In the genomic region with DNA sequence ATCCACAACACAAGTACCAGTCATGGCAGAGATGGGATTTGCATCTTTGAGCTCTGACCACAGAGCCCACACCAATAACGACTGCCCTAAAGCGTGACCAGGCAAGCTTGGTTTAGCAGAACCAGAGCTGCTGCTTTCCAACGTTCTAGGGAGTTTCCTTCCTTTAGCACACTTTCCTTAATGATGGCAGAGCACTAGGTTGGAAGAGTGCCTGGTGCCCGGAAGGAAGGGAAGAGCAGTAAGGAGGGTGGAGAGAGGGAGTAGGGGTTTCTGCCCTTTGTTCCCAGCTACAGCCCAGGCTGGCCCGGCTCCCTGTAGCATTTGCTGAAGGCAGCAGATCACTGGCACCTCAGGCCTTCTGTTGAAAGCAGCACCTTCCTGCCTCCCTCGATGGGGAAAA, we compare ENCODE assay signal across 23 cellular contexts. TPM values are rescaled to one million over a fixed set of nuclear protein-coding genes. Genes with fewer than 3 reads are reported as not detected.
DNase-seq lines count a peak whose midpoint lies in the region; ATAC-seq and TF ChIP-seq lines count a peak whose summit lies in the region.
"Had no signal": no experiment of that assay in that cellular context is flagged by ENCODE, and none has a peak within 500 bp of the region (broad histone marks: within the 10 kb centered on the region; RNA-seq: fewer than 3 reads in every experiment).

No MANE protein-coding gene starts in this region.

- no peak for TF ChIP-seq CTCF in mucosa of descending colon (IDR thresholded peaks at IDR 0.05)

- peak; percentile 25 for DNase-seq in HT-29 (ENCODE audit: low spot score)
- DNase-seq in RPMI7951 (ENCODE audit: low read depth) = peak; percentile 62
- peak; percentile 68 to 71 (median 70) for DNase-seq in mucosa of descending colon
- DNase-seq in H7 = no peak
- DNase-seq in NCI-H510A treated with DMSO at 0.1 percent for 48 hours (lab: John Stamatoyannopoulos, UW) = no peak
- no peak for DNase-seq in inferior parietal cortex (ENCODE audit: extremely low spot score)
- DNase-seq: activated B cell treated with CpG ODN at 0.5 μM for 24 hours; activated CD4-positive, alpha-beta T cell treated with anti-CD3 and anti-CD28 coated beads, Interleukin-2, amount 50 U/mL, for 1 hour; activated naive CD4-positive, alpha-beta T cell treated with anti-CD3 and anti-CD28 coated beads for 36 hours; activated T-cell treated with anti-CD3 and anti-CD28 coated beads, Interleukin-2, amount 50 U/mL, for 72 hours; cerebellar nuclear complex; dorsolateral prefrontal cortex; natural killer cell; NCI-H1417; NCI-H2029 treated with DMSO at 0.1 percent for 48 hours; nucleus accumbens; stimulated activated CD4-positive, alpha-beta T cell treated with anti-CD3 and anti-CD28 coated beads, Interleukin-4, amount 100 ng/mL, for 24 hours; T-helper 1 cell; trophoblast cell had no signal

- H3K36me3 ChIP-seq in mucosa of descending colon (ENCODE audit: low read depth) (no peaks in the 10 kb centered on the region), H7 (replicated peaks; ENCODE audit: control insufficient read depth, insufficient read depth, low read length) (no peaks in the 10 kb centered on the region)
- H3K36me3 ChIP-seq: gastroesophageal sphincter, prostate gland had no signal

- H3K4me1 ChIP-seq in mucosa of descending colon (ENCODE audit: low read depth) = peaks cover 6% of the 10 kb centered on the region

- peak; percentile 71 for ATAC-seq in esophagus mucosa
- peak; percentile 80 for ATAC-seq in mucosa of descending colon
- ATAC-seq: activated T-cell treated with anti-CD3 and anti-CD28 coated beads, Interleukin-2, amount 50 U/mL, for 72 hours; gastroesophageal sphincter; GM12878; natural killer cell had no signal

- H3K4me3 ChIP-seq in mucosa of descending colon (no peak overlapping the region), H7 (ENCODE audit: insufficient read depth, low read depth, low read length) (no peak overlapping the region)
- H3K4me3 ChIP-seq: dorsolateral prefrontal cortex, gastroesophageal sphincter, GM12878, prostate gland had no signal

- intact Hi-C loops in mucosa of descending colon (cut with DNase I, micrococcal nuclease) = loop anchor here in 1 of 2 donors (10.0 kb wide), 2 partner anchors 168 to 198 kb away; no protein-coding TSS in a partner anchor

- no peaks in the 10 kb centered on the region for H3K9me3 ChIP-seq in mucosa of descending colon
- H3K9me3 ChIP-seq: gastroesophageal sphincter, prostate gland had no signal

- H3K27me3 ChIP-seq in H7 (ENCODE audit: control insufficient read depth, insufficient read depth, low read length) = peaks cover 16% of the 10 kb centered on the region
- H3K27me3 ChIP-seq: dorsolateral prefrontal cortex, gastroesophageal sphincter had no signal

RNA-seq across cellular contexts. Expression of a gene that starts 6.1 kb away (rescaled TPM):
- total RNA-seq in HT-29 (2014; rRNA removed; shearing (Covaris generic)) = 8.1 and 16.0 TPM in 2 replicates
- 9.6 and 11.8 TPM in 2 replicates for total RNA-seq in RPMI7951 (2014; rRNA removed; shearing (Covaris generic))
- total RNA-seq in esophagus mucosa (23.8 TPM), mucosa of descending colon (10 to 100 TPM; 13.7 to 27.8 (median 15.3) TPM)
- total RNA-seq in H7 (2014; rRNA removed; shearing (Covaris generic)) = 3.3 and 4.5 TPM in 2 replicates
- total RNA-seq: GM12878 had no signal

RNA-seq across cellular contexts. Expression of a gene that starts 13.6 kb away (rescaled TPM):
- total RNA-seq in HT-29 (2014; rRNA removed; shearing (Covaris generic)) = 12.5 and 13.9 TPM in 2 replicates
- total RNA-seq in RPMI7951 (2014; rRNA removed; shearing (Covaris generic)) = 7.2 and 9.3 TPM in 2 replicates
- 14.8 TPM for total RNA-seq in esophagus mucosa
- total RNA-seq in mucosa of descending colon = 10 to 100 TPM in 1 of 3 donors, 1 to 10 TPM in 2; 8.4 to 13.5 (median 8.7) TPM
- 23.3 and 24.2 TPM in 2 replicates for total RNA-seq in H7 (2014; rRNA removed; shearing (Covaris generic))

Comparison
In these comparisons a context has a peak if more than half of its experiments do, and no peak if none do; other contexts are left out.
1. DNase-seq: peak in HT-29 (single experiment), RPMI7951 (single experiment) and mucosa of descending colon (3 of 3); none in H7 (single experiment), NCI-H510A treated with DMSO at 0.1 percent for 48 hours (single experiment) and inferior parietal cortex (single experiment).